ENCODE assay signal across 12 cellular contexts in genomic region chr10:48456808-48457761, GRCh38.
DNase-seq lines count a peak whose midpoint lies in the region; ATAC-seq and TF ChIP-seq lines count a peak whose summit lies in the region.
"Had no signal": no experiment of that assay in that cellular context is flagged by ENCODE, and none has a peak within 500 bp of the region (broad histone marks: within the 10 kb centered on the region; RNA-seq: fewer than 3 reads in every experiment).

No MANE protein-coding gene starts in this region.

- H3K36me3 ChIP-seq in RWPE2 (ENCODE audit: low read depth): no peaks in the 10 kb centered on the region
- no peaks in the 10 kb centered on the region for H3K36me3 ChIP-seq in uterus

- ATAC-seq in left ventricle myocardium superior (peak; percentile 13), left cardiac atrium (no peak), RWPE2 (ENCODE audit: low read depth) (no peak), natural killer cell (no peak), HG03139 (IDR thresholded peaks at IDR 0.05; ENCODE audit: unreplicated experiment) (no peak)

- H3K27ac Mint-ChIP-seq in natural killer cell: no peak overlapping the region
- no peak overlapping the region for H3K27ac Mint-ChIP-seq in T-helper 2 cell treated with Interferon-gamma antibody and Interleukin-4, amounts not matched to agents 5 μg/mL and 100 μg/mL, for 36 hours
- H3K27ac Mint-ChIP-seq: mesothelial cell of epicardium had no signal

- H3K9me3 Mint-ChIP-seq in natural killer cell: no peaks in the 10 kb centered on the region
- no peaks in the 10 kb centered on the region for H3K9me3 Mint-ChIP-seq in T-helper 2 cell treated with Interferon-gamma antibody and Interleukin-4, amounts not matched to agents 5 μg/mL and 100 μg/mL, for 36 hours
- H3K9me3 Mint-ChIP-seq: IgD-negative memory B cell had no signal

- no peak overlapping the region for H3K4me3 Mint-ChIP-seq in natural killer cell
- H3K4me3 Mint-ChIP-seq in T-helper 2 cell treated with Interferon-gamma antibody and Interleukin-4, amounts not matched to agents 5 μg/mL and 100 μg/mL, for 36 hours: no peak overlapping the region
- H3K4me3 Mint-ChIP-seq: mesothelial cell of epicardium had no signal

- no peaks in the 10 kb centered on the region for H3K4me1 Mint-ChIP-seq in natural killer cell
- no peaks in the 10 kb centered on the region for H3K4me1 Mint-ChIP-seq in T-helper 2 cell treated with Interferon-gamma antibody and Interleukin-4, amounts not matched to agents 5 μg/mL and 100 μg/mL, for 36 hours (ENCODE audit: low read depth)

- TF ChIP-seq CTCF in RWPE2 (IDR thresholded peaks at IDR 0.05; ENCODE audit: poor library complexity, severe bottlenecking): no peak
- no peak for TF ChIP-seq CTCF in natural killer cell (IDR thresholded peaks at IDR 0.05)
- TF ChIP-seq CTCF in uterus (IDR thresholded peaks at IDR 0.05): no peak

- no peak for DNase-seq in left ventricle myocardium superior
- no peak for DNase-seq in left cardiac atrium
- DNase-seq in RWPE2 (ENCODE audit: low spot score): peak; percentile 61
- peak; percentile 10 for DNase-seq in natural killer cell
- DNase-seq in T-helper 2 cell treated with Interferon-gamma antibody and Interleukin-4, amounts not matched to agents 5 μg/mL and 100 μg/mL, for 36 hours (ENCODE audit: low spot score): no peak
- no peak for DNase-seq in uterus
- DNase-seq in AG08395 (ENCODE audit: low spot score): no peak
- DNase-seq: NCI-H1694, NCI-H524 had no signal

- H3K27ac ChIP-seq in RWPE2 (ENCODE audit: poor library complexity, severe bottlenecking) (no peak overlapping the region), uterus (no peak overlapping the region)

- no peaks in the 10 kb centered on the region for H3K36me3 Mint-ChIP-seq in natural killer cell
- no peaks in the 10 kb centered on the region for H3K36me3 Mint-ChIP-seq in T-helper 2 cell treated with Interferon-gamma antibody and Interleukin-4, amounts not matched to agents 5 μg/mL and 100 μg/mL, for 36 hours (ENCODE audit: low read depth)
- H3K36me3 Mint-ChIP-seq: IgD-negative memory B cell, mesothelial cell of epicardium had no signal

- TF ChIP-seq POLR2A in uterus (IDR thresholded peaks at IDR 0.05): no peak

- H3K27me3 ChIP-seq in RWPE2 (ENCODE audit: insufficient read depth, poor library complexity, severe bottlenecking) (no peaks in the 10 kb centered on the region), uterus (no peaks in the 10 kb centered on the region)

- H3K4me1 ChIP-seq in RWPE2 (ENCODE audit: insufficient read depth, poor library complexity, severe bottlenecking): no peaks in the 10 kb centered on the region
- H3K4me1 ChIP-seq in uterus: no peaks in the 10 kb centered on the region

- H3K4me3 ChIP-seq in RWPE2 (ENCODE audit: severe bottlenecking) (no peak overlapping the region), uterus (no peak overlapping the region)

- no peaks in the 10 kb centered on the region for H3K27me3 Mint-ChIP-seq in natural killer cell (ENCODE audit: low read depth in 2 of 2)
- no peaks in the 10 kb centered on the region for H3K27me3 Mint-ChIP-seq in T-helper 2 cell treated with Interferon-gamma antibody and Interleukin-4, amounts not matched to agents 5 μg/mL and 100 μg/mL, for 36 hours (ENCODE audit: low read depth)

- H3K9me3 ChIP-seq in RWPE2 (ENCODE audit: severe bottlenecking) (no peaks in the 10 kb centered on the region), uterus (no peaks in the 10 kb centered on the region)

- intact Hi-C loops in left ventricle myocardium superior (cut with micrococcal nuclease): no loop called here
- intact Hi-C loops in left cardiac atrium (cut with DNase I): no loop called here
- intact Hi-C loops in natural killer cell (cut with micrococcal nuclease): no loop called here
- intact Hi-C loops in uterus (cut with DNase I; ENCODE audit: low total_unique reads): no loop called here

Comparison
In these comparisons a context has a peak if more than half of its experiments do, and no peak if none do; other contexts are left out.
1. DNase-seq: peak in RWPE2 (single experiment) and natural killer cell (single experiment); none in left ventricle myocardium superior (single experiment), left cardiac atrium (single experiment), T-helper 2 cell treated with Interferon-gamma antibody and Interleukin-4, amounts not matched to agents 5 μg/mL and 100 μg/mL, for 36 hours (single experiment), uterus (0 of 2) and AG08395 (single experiment).